Comparison of ENCODE assay signal across 8 cellular contexts in the genomic region with DNA sequence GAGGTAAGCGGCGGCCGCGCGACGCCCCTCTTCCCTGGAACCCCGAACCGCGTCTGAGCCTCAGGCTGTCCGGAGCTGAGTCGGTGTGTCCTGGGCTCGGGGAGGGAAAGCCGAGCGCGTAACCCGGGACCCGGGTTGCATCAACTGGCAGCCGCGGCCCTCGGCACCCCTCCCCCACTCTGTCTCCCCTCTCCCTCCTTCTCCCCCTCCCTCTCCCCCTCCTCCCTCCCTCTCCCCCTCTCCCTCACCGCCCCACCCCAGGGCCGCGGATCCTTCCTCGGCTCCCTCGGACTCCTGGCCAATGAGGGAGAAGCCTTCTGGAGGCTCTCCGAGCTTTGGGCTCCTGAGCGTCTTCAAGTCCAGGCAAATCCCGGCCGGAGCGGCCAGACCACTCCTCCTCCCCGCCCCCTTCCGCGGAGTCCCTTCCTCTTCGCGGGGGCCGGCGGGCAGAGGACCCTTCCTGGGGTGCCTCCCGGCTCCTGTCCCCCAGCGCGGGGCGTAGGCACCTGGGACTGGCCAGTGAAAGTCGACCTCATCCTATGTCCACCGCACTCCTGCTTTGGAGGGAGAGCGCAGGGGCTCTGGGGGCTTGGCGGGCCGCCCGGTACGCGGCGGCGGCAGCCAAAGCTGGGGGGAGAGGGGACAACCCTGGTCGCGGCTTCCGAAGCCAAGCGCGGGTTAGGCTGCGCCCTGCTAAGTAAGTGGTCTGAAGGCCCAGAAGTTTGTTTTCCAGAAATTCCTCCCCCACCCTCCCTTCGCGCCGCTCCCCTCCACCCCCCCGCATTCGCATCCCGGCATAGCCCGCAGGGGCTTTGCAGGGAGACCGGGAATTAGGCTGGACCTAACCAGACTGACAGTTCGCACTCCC. TPM values are rescaled to one million over a fixed set of nuclear protein-coding genes. Genes with fewer than 3 reads are reported as not detected.
DNase-seq lines count a peak whose midpoint lies in the region; ATAC-seq and TF ChIP-seq lines count a peak whose summit lies in the region.

No MANE protein-coding gene starts in this region.

- peak overlapping the region; percentile 54; the same call in 1 of the 2 replicates for H3K27ac ChIP-seq in Karpas-422 (ENCODE audit: low read length)

- H3K4me3 Mint-ChIP-seq in activated B cell treated with CpG ODN at 0.5 μM for 24 hours: peak overlapping the region; percentile 82
- peak overlapping the region; percentile 78 to 82 for H3K4me3 Mint-ChIP-seq in effector memory CD8-positive, alpha-beta T cell
- peak overlapping the region; percentile 89 to 93 for H3K4me3 Mint-ChIP-seq in stimulated activated naive CD8-positive, alpha-beta T cell treated with anti-CD3 and anti-CD28 coated beads, Interleukin-15, amount 100 ng/mL, for 72 hours

- peaks cover 6% of the 10 kb centered on the region for H3K27me3 Mint-ChIP-seq in activated B cell treated with CpG ODN at 0.5 μM for 24 hours
- H3K27me3 Mint-ChIP-seq in effector memory CD8-positive, alpha-beta T cell: no peaks in the 10 kb centered on the region
- H3K27me3 Mint-ChIP-seq in stimulated activated naive CD8-positive, alpha-beta T cell treated with anti-CD3 and anti-CD28 coated beads, Interleukin-15, amount 100 ng/mL, for 72 hours: no peaks in the 10 kb centered on the region

- peak; percentile 73 for DNase-seq in DMS 273 (lab: John Stamatoyannopoulos, UW; ENCODE audit: unreplicated experiment)
- DNase-seq in DMS 273 treated with DMSO at 0.1 percent for 48 hours (lab: John Stamatoyannopoulos, UW): no peak
- peak; percentile 64 for DNase-seq in Karpas-422
- DNase-seq in activated B cell treated with CpG ODN at 0.5 μM for 24 hours: peak; percentile 33
- no peak for DNase-seq in effector memory CD8-positive, alpha-beta T cell
- peak; percentile 38 to 89 for DNase-seq in lung microvascular endothelial cell (ENCODE audit: low read depth in 2 of 2)
- peak; percentile 47 to 52 for DNase-seq in stimulated activated naive CD8-positive, alpha-beta T cell treated with anti-CD3 and anti-CD28 coated beads, Interleukin-15, amount 100 ng/mL, for 72 hours

- peak overlapping the region; percentile 98 for H3K4me3 ChIP-seq in Karpas-422 (ENCODE audit: low read length)

- TF ChIP-seq CTCF in activated B cell treated with CpG ODN at 0.5 μM for 24 hours (IDR thresholded peaks at IDR 0.05): no peak

- H3K36me3 Mint-ChIP-seq in activated B cell treated with CpG ODN at 0.5 μM for 24 hours (ENCODE audit: low read depth): no peaks in the 10 kb centered on the region
- H3K36me3 Mint-ChIP-seq in effector memory CD8-positive, alpha-beta T cell (ENCODE audit: insufficient read depth): peaks cover 21% of the 10 kb centered on the region

- H4K20me1 ChIP-seq in Karpas-422 (ENCODE audit: insufficient read depth, low read depth, low read length): peaks cover 12% of the 10 kb centered on the region

- no peaks in the 10 kb centered on the region for H3K9me3 ChIP-seq in Karpas-422 (ENCODE audit: low read length)

- H3K27ac Mint-ChIP-seq in activated B cell treated with CpG ODN at 0.5 μM for 24 hours: peak overlapping the region; percentile 18
- peak overlapping the region; percentile 25 to 88 for H3K27ac Mint-ChIP-seq in effector memory CD8-positive, alpha-beta T cell
- H3K27ac Mint-ChIP-seq in stimulated activated naive CD8-positive, alpha-beta T cell treated with anti-CD3 and anti-CD28 coated beads, Interleukin-15, amount 100 ng/mL, for 72 hours: peak overlapping the region; percentile 82 to 100

- peak overlapping the region; percentile 98 for H3K9ac ChIP-seq in Karpas-422 (ENCODE audit: low read length)

- CTCF ChIA-PET in activated B cell treated with CpG ODN at 0.5 μM for 24 hours (lab: Charles Lee): interaction anchor here (0.9 to 2.3 kb wide), 3 partner anchors 11 to 100 kb away, joined by 3 to 8 read pairs (median 4); no protein-coding TSS in a partner anchor

- H3K79me2 ChIP-seq in Karpas-422 (ENCODE audit: low read length): peaks cover 45% of the 10 kb centered on the region

- no peak overlapping the region for H2AFZ ChIP-seq in Karpas-422 (ENCODE audit: low read length)

- H3K27me3 ChIP-seq in Karpas-422 (ENCODE audit: low read length): no peaks in the 10 kb centered on the region

- H3K36me3 ChIP-seq in Karpas-422 (ENCODE audit: insufficient read depth, low read length): no peaks in the 10 kb centered on the region

- peaks cover 23% of the 10 kb centered on the region for H3K4me1 Mint-ChIP-seq in activated B cell treated with CpG ODN at 0.5 μM for 24 hours
- H3K4me1 Mint-ChIP-seq in effector memory CD8-positive, alpha-beta T cell (ENCODE audit: low read depth in 2 of 2): peaks cover 35 to 38% of the 10 kb centered on the region in 2 donors
- peaks cover 66% of the 10 kb centered on the region for H3K4me1 Mint-ChIP-seq in stimulated activated naive CD8-positive, alpha-beta T cell treated with anti-CD3 and anti-CD28 coated beads, Interleukin-15, amount 100 ng/mL, for 72 hours

- peaks cover 25% of the 10 kb centered on the region for H3K4me1 ChIP-seq in Karpas-422 (ENCODE audit: low read length)

- intact Hi-C loops in activated B cell treated with CpG ODN at 0.5 μM for 24 hours (cut with micrococcal nuclease): loop anchor here (1.0 to 2.0 kb wide), 5 partner anchors 12 to 383 kb away; partner anchors contain the start of genes MED18 and TAF12

- peak overlapping the region; percentile 95 for H3K4me2 ChIP-seq in Karpas-422 (ENCODE audit: low read depth, low read length, poor library complexity, severe bottlenecking)

- no peaks in the 10 kb centered on the region for H3K9me2 ChIP-seq in Karpas-422 (replicated peaks; ENCODE audit: insufficient read depth, low read length)

- ATAC-seq in activated B cell treated with CpG ODN at 0.5 μM for 24 hours (ENCODE audit: low read depth) (no peak), HG03565 (IDR thresholded peaks at IDR 0.05; ENCODE audit: unreplicated experiment) (no peak)
- ATAC-seq in effector memory CD8-positive, alpha-beta T cell (replicated peaks): no peak
- no peak for ATAC-seq in stimulated activated naive CD8-positive, alpha-beta T cell treated with anti-CD3 and anti-CD28 coated beads, Interleukin-15, amount 100 ng/mL, for 72 hours

- H3K9me3 Mint-ChIP-seq in activated B cell treated with CpG ODN at 0.5 μM for 24 hours: no peaks in the 10 kb centered on the region
- no peaks in the 10 kb centered on the region for H3K9me3 Mint-ChIP-seq in effector memory CD8-positive, alpha-beta T cell
- peaks cover 0 to 4% of the 10 kb centered on the region in 2 donors for H3K9me3 Mint-ChIP-seq in stimulated activated naive CD8-positive, alpha-beta T cell treated with anti-CD3 and anti-CD28 coated beads, Interleukin-15, amount 100 ng/mL, for 72 hours

- POLR2A ChIA-PET in activated B cell treated with CpG ODN at 0.5 μM for 24 hours (lab: Charles Lee): interaction anchor here (0.6 to 5.1 kb wide), 17 partner anchors 11 to 557 kb away, joined by 3 to 79 read pairs (median 5); partner anchors contain the start of genes ATP5IF1, DNAJC8, MED18 and PHACTR4

RNA-seq across cellular contexts. Expression of gene SESN2, which starts 0.9 kb away (rescaled TPM):
- 35.1 and 46.0 TPM in 2 replicates for total RNA-seq in Karpas-422 (2014; rRNA removed; shearing (Covaris generic); ENCODE audit: low replicate concordance)
- total RNA-seq in activated B cell treated with CpG ODN at 0.5 μM for 24 hours: 19.5 and 19.8 TPM in 2 replicates
- 5.0 and 7.0 TPM in 2 replicates for total RNA-seq in lung microvascular endothelial cell

RNA-seq across cellular contexts. Expression of gene ATP5IF1, which starts 24.2 kb away (rescaled TPM):
- 248 and 524 TPM in 2 replicates for total RNA-seq in Karpas-422 (2014; rRNA removed; shearing (Covaris generic); ENCODE audit: low replicate concordance)
- total RNA-seq in activated B cell treated with CpG ODN at 0.5 μM for 24 hours: 87.0 and 104 TPM in 2 replicates
- 99.2 and 121 TPM in 2 replicates for total RNA-seq in lung microvascular endothelial cell

RNA-seq across cellular contexts. Expression of gene DNAJC8, which starts 27.3 kb away (rescaled TPM):
- 56.9 and 71.8 TPM in 2 replicates for total RNA-seq in Karpas-422 (2014; rRNA removed; shearing (Covaris generic); ENCODE audit: low replicate concordance)
- total RNA-seq in activated B cell treated with CpG ODN at 0.5 μM for 24 hours (103 and 104 TPM in 2 replicates), lung microvascular endothelial cell (37.7 and 50.2 TPM in 2 replicates)

Comparison
In these comparisons a context has a peak if more than half of its experiments do, and no peak if none do; other contexts are left out.
1. DNase-seq: peak in DMS 273 (single experiment), Karpas-422 (single experiment), activated B cell treated with CpG ODN at 0.5 μM for 24 hours (single experiment), lung microvascular endothelial cell (2 of 2) and stimulated activated naive CD8-positive, alpha-beta T cell treated with anti-CD3 and anti-CD28 coated beads, Interleukin-15, amount 100 ng/mL, for 72 hours (2 of 2); none in DMS 273 treated with DMSO at 0.1 percent for 48 hours (single experiment) and effector memory CD8-positive, alpha-beta T cell (0 of 3).
2. H3K27ac Mint-ChIP-seq: peak in every context shown above with its lines; median percentile 91 in stimulated activated naive CD8-positive, alpha-beta T cell treated with anti-CD3 and anti-CD28 coated beads, Interleukin-15, amount 100 ng/mL, for 72 hours; 56 in effector memory CD8-positive, alpha-beta T cell; 18 in activated B cell treated with CpG ODN at 0.5 μM for 24 hours.
3. Peak in every context shown above with its lines, with median percentiles within 50 percentile points of each other: H3K4me3 Mint-ChIP-seq.